Comparison of ENCODE assay signal across 8 cellular contexts in the genomic region with DNA sequence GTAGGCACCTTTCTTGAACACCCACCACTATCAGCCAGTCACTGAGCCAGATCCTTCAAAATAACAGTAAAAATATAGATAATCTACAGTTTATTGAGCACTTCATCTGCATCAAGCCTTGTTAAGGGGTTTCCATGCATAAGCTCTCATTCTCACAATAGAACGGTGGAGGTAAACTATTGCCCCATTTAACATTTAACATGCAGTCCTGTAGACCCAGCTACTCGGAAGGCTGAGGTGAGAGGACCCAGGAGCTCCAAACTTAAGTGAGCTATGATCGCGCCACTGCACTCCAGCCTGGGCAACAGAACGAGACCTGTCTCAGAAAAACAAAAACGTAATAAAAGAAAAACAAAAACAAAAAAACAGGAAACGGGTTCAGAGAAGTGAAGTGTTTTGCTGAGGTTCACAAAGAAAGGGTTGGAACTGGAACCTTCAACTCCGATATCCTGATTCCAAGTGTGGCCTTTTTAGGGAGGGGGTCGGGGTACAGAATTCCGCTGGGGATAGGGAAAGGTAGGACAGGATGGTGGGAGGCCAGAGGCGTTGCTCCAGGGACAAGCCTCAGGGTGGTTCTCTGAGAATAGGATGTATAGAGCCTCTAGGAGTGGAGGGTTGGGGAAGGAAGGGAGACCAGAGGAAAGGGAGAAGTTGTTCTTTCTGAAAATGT. TPM values are rescaled to one million over a fixed set of nuclear protein-coding genes. Genes with fewer than 3 reads are reported as not detected.
A peak's percentile ranks its signal among the peaks of the same experiment; 100 is the strongest.
DNase-seq lines count a peak whose midpoint lies in the region; ATAC-seq and TF ChIP-seq lines count a peak whose summit lies in the region.

No MANE protein-coding gene starts in this region.

- H3K4me1 ChIP-seq in SJCRH30 (peaks cover 12% of the 10 kb centered on the region), esophagus (ENCODE audit: control insufficient read depth in 2 of 2, insufficient read depth in 2 of 2, low read length in 1 of 2) (no peaks in the 10 kb centered on the region), psoas muscle (peaks cover 39% of the 10 kb centered on the region)

- H3K27ac ChIP-seq in SJCRH30 (no peak overlapping the region), esophagus (ENCODE audit: low read depth in 2 of 2, low read length in 1 of 2) (peak overlapping the region; percentile 68 to 82), psoas muscle (peak overlapping the region; percentile 88)

- H3K27me3 ChIP-seq in SJCRH30 (no peaks in the 10 kb centered on the region), esophagus (ENCODE audit: control insufficient read depth in 1 of 2, insufficient read depth in 2 of 2, low read length in 2 of 2) (no peaks in the 10 kb centered on the region), psoas muscle (ENCODE audit: insufficient read depth in 3 of 3, low read length in 2 of 3) (no peaks in the 10 kb centered on the region)

- no peak for TF ChIP-seq CTCF in GM12864 (IDR thresholded peaks at IDR 0.05; ENCODE audit: low read depth, low read length, missing control alignments)
- TF ChIP-seq CTCF in psoas muscle (IDR thresholded peaks at IDR 0.05) = no peak

- WGBS in esophagus, 2 donors = 55 to 60% methylated on average over 11 of the region's 11 CpGs
- WGBS in psoas muscle, 3 donors = 55 to 66% (median 65%) methylated on average over 11 of the region's 11 CpGs

- no peaks in the 10 kb centered on the region for H3K36me3 ChIP-seq in SJCRH30
- no peaks in the 10 kb centered on the region for H3K36me3 ChIP-seq in esophagus (ENCODE audit: control insufficient read depth in 2 of 2, insufficient read depth in 2 of 2, low read length in 1 of 2)
- no peaks in the 10 kb centered on the region for H3K36me3 ChIP-seq in psoas muscle (ENCODE audit: insufficient read depth in 1 of 2, low read depth in 1 of 2)

- H3K4me3 ChIP-seq in GM12864 (ENCODE audit: low read depth, low read length) = peak overlapping the region; percentile 39
- peak overlapping the region; percentile 63 for H3K4me3 ChIP-seq in SJCRH30
- H3K4me3 ChIP-seq in esophagus (ENCODE audit: low read depth in 1 of 2, low read length in 2 of 2) = no peak overlapping the region
- peak overlapping the region; percentile 70 for H3K4me3 ChIP-seq in psoas muscle

- intact Hi-C loops in psoas muscle (cut with DNase I) = loop anchor here (5.0 kb wide), 3 partner anchors 80 to 260 kb away; a partner anchor contains a TSS

- DNase-seq in GM12864 (ENCODE audit: low read depth) (no peak), SJCRH30 (no peak), psoas muscle (no peak), LoVo (ENCODE audit: low spot score) (no peak), cortex of kidney (lab: John Stamatoyannopoulos, UW) (no peak)

- ATAC-seq in psoas muscle (no peak), HG02610 (IDR thresholded peaks at IDR 0.05; ENCODE audit: unreplicated experiment) (no peak), GM19463 (IDR thresholded peaks at IDR 0.05; ENCODE audit: unreplicated experiment) (no peak)

- H3K9me3 ChIP-seq in SJCRH30 (replicated peaks) = no peaks in the 10 kb centered on the region
- H3K9me3 ChIP-seq in esophagus (ENCODE audit: control insufficient read depth in 2 of 2, insufficient read depth in 1 of 2, low read depth in 1 of 2, low read length in 1 of 2) = no peaks in the 10 kb centered on the region
- no peaks in the 10 kb centered on the region for H3K9me3 ChIP-seq in psoas muscle

RNA-seq across cellular contexts. Expression of a gene that starts 11.6 kb away (rescaled TPM):
- 5.8 and 8.2 TPM in 2 replicates for total RNA-seq in SJCRH30 (2014; rRNA removed; shearing (Covaris generic))
- polyA plus RNA-seq in esophagus = 10 to 100 TPM; 15.7 to 24.9 TPM
- total RNA-seq in psoas muscle = 10 to 100 TPM in 3 of 4 donors, 1 to 10 TPM in 1; 8.1 to 25.5 (median 12.2) TPM
- polyA plus RNA-seq in psoas muscle = 10 to 100 TPM in 2 of 3 donors, 1 to 10 TPM in 1; 9.1 to 34.9 (median 12.4) TPM

RNA-seq across cellular contexts. Expression of a gene that starts 11.8 kb away (rescaled TPM):
- total RNA-seq in SJCRH30 (2014; rRNA removed; shearing (Covaris generic)) = 174 and 179 TPM in 2 replicates
- polyA plus RNA-seq in esophagus = 100 to 1,000 TPM; 283 to 534 TPM
- 100 to 1,000 TPM; 124 to 295 (median 217) TPM for total RNA-seq in psoas muscle
- 100 to 1,000 TPM; 125 to 332 (median 293) TPM for polyA plus RNA-seq in psoas muscle

RNA-seq across cellular contexts. Expression of a gene that starts 14.9 kb away (rescaled TPM):
- 115 and 127 TPM in 2 replicates for total RNA-seq in SJCRH30 (2014; rRNA removed; shearing (Covaris generic))
- polyA plus RNA-seq in esophagus (10 to 100 TPM; 39.8 to 57.4 TPM), psoas muscle (100 to 1,000 TPM in 1 of 3 donors, 10 to 100 TPM in 2; 67.8 to 116 (median 85.5) TPM)
- total RNA-seq in psoas muscle = 10 to 100 TPM; 46.6 to 64.0 (median 53.5) TPM

Comparison
In these comparisons a context has a peak if more than half of its experiments do, and no peak if none do; other contexts are left out.
1. H3K4me3 ChIP-seq: peak in GM12864 (single experiment), SJCRH30 (single experiment) and psoas muscle (single experiment); none in esophagus (0 of 2).